Comparison of ENCODE assay signal across 9 cellular contexts in the genomic region with DNA sequence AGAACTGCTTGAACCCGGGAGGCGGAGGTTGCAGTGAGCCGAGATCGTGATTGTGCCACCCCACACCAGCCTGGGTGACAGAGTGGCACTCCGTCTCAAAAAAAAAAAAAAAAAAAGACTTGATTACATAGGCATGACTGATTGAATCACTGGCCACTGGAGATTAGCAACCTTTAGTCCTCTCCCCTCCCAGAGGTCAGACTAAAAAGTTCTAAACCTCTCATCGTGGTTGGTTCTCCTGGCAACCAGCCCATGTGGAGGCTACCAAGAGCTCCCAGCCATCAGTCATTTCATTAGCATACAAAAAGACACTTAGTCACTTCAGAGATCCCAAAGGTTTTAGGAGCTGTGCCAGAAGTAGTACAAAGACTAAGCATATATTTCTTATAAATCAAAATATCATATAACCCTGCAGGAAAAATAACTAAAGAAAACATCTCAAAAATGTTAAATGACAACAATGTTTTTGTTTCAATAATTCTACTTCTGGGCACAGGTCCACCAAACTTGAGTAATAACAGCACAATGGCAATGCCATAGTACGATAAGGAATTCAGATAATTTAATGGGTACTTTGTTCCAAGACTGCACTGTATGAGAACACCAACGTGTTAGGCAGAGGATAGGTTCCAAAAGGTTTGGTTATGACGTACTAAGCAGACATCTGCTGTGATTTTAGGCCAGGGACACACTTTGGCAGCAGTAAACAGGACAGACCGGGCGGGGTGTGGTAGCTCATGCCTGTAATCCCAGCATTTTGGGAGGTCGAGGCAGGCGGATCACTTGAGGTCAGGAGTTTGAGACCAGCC. TPM values are rescaled to one million over a fixed set of nuclear protein-coding genes. Genes with fewer than 3 reads are reported as not detected.
DNase-seq lines count a peak whose midpoint lies in the region; ATAC-seq and TF ChIP-seq lines count a peak whose summit lies in the region.
"Had no signal": no experiment of that assay in that cellular context is flagged by ENCODE, and none has a peak within 500 bp of the region (broad histone marks: within the 10 kb centered on the region; RNA-seq: fewer than 3 reads in every experiment).

No MANE protein-coding gene starts in this region.

- POLR2A ChIA-PET in CD4-positive, alpha-beta T cell (lab: Charles Lee), result no interaction called here

- peaks cover 60% of the 10 kb centered on the region for H3K4me1 Mint-ChIP-seq in CD4-positive, alpha-beta T cell (ENCODE audit: low read depth)

- ATAC-seq in CD4-positive, alpha-beta T cell (ENCODE audit: poor library complexity), result no peak
- no peak for ATAC-seq in GM21529 (IDR thresholded peaks at IDR 0.05; ENCODE audit: unreplicated experiment)

- H3K4me3 ChIP-seq in adrenal gland, result no peak overlapping the region

- no peak overlapping the region for H3K4me3 Mint-ChIP-seq in CD4-positive, alpha-beta T cell

- H3K27ac Mint-ChIP-seq in CD4-positive, alpha-beta T cell, result no peak overlapping the region

- peak; percentile 40 for DNase-seq in CD1c-positive myeloid dendritic cell (ENCODE audit: extremely low spot score)
- DNase-seq in HUDEP-2 (lab: John Stamatoyannopoulos, UW; ENCODE audit: unreplicated experiment in 76 of 76), result peak in 73 of 76 experiments; percentile 8 to 94 (median 77)
- peak; percentile 86 to 95 (median 93) for DNase-seq in adrenal gland
- peak; percentile 75 for DNase-seq in kidney glomerular epithelial cell (lab: John Stamatoyannopoulos, UW)
- DNase-seq in KG1 (lab: John Stamatoyannopoulos, UW), result no peak
- no peak for DNase-seq in CD4-positive, alpha-beta T cell
- DNase-seq in islet precursor cell, result no peak

- H3K36me3 ChIP-seq in adrenal gland (replicated peaks in 1 of 2), result no peaks in the 10 kb centered on the region

- peaks cover 15% of the 10 kb centered on the region for H3K36me3 Mint-ChIP-seq in CD4-positive, alpha-beta T cell (ENCODE audit: low read depth)

- intact Hi-C loops in adrenal gland (cut with DNase I), result no loop called here
- intact Hi-C loops in CD4-positive, alpha-beta T cell (cut with DNase I, micrococcal nuclease), result no loop called here

- WGBS in adrenal gland, 4 donors, result 25 to 46% (median 29%) methylated on average over 12 to 13 of the region's 13 CpGs

- H3K9me3 ChIP-seq in adrenal gland (replicated peaks in 1 of 3), result no peaks in the 10 kb centered on the region
- no peaks in the 10 kb centered on the region for H3K9me3 ChIP-seq in CD4-positive, alpha-beta T cell (ENCODE audit: control insufficient read depth, low read length)

- TF ChIP-seq CTCF in adrenal gland (IDR thresholded peaks at IDR 0.05), result no peak
- TF ChIP-seq CTCF in CD4-positive, alpha-beta T cell (IDR thresholded peaks at IDR 0.05), result no peak

- H3K27me3 ChIP-seq in adrenal gland, result no peaks in the 10 kb centered on the region
- H3K27me3 ChIP-seq in CD4-positive, alpha-beta T cell (ENCODE audit: control insufficient read depth, insufficient read depth, low read length), result no peaks in the 10 kb centered on the region

- CTCF ChIA-PET in CD4-positive, alpha-beta T cell (lab: Charles Lee), result no interaction called here

- no peaks in the 10 kb centered on the region for H3K9me3 Mint-ChIP-seq in CD4-positive, alpha-beta T cell
- H3K9me3 Mint-ChIP-seq: IgD-negative memory B cell had no signal

- H3K4me1 ChIP-seq in adrenal gland (replicated peaks in 1 of 2), result peaks cover 27 to 64% of the 10 kb centered on the region in 2 donors

- no peaks in the 10 kb centered on the region for H3K27me3 Mint-ChIP-seq in CD4-positive, alpha-beta T cell
- H3K27me3 Mint-ChIP-seq: IgD-negative memory B cell had no signal

- peak overlapping the region; percentile 67 to 94 (median 86) for H3K27ac ChIP-seq in adrenal gland
- no peak overlapping the region for H3K27ac ChIP-seq in CD4-positive, alpha-beta T cell (ENCODE audit: low read depth, low read length)

- peak in 1 of 2 donors; percentile 55 for TF ChIP-seq POLR2A in adrenal gland (IDR thresholded peaks at IDR 0.05)

RNA-seq across cellular contexts. Expression of a gene that starts 18.1 kb away (rescaled TPM):
- total RNA-seq in adrenal gland, result 100 to 1,000 TPM in 5 of 8 donors, 10 to 100 TPM in 3; 35.9 to 156 (median 112) TPM
- 10 to 100 TPM; 47.5 to 95.8 (median 56.9) TPM for polyA plus RNA-seq in adrenal gland
- 10 to 100 TPM; 73.3 to 76.0 TPM for total RNA-seq in CD4-positive, alpha-beta T cell

RNA-seq across cellular contexts. Expression of a gene that starts 47.2 kb away (rescaled TPM):
- total RNA-seq in adrenal gland, result 1 to 10 TPM in 4 of 8 donors, under 1 TPM in 3, not detected in 1; 0.35 to 1.7 (median 1.1) TPM
- 1 to 10 TPM in 2 of 3 donors, under 1 TPM in 1; 0.16 to 9.4 (median 5.4) TPM for polyA plus RNA-seq in adrenal gland
- not detected for total RNA-seq in CD4-positive, alpha-beta T cell

Comparison
In these comparisons a context has a peak if more than half of its experiments do, and no peak if none do; other contexts are left out.
1. DNase-seq: peak in CD1c-positive myeloid dendritic cell (single experiment), HUDEP-2 (73 of 76), adrenal gland (7 of 7) and kidney glomerular epithelial cell (single experiment); none in KG1 (single experiment), CD4-positive, alpha-beta T cell (0 of 10) and islet precursor cell (single experiment).